In the genomic region with DNA sequence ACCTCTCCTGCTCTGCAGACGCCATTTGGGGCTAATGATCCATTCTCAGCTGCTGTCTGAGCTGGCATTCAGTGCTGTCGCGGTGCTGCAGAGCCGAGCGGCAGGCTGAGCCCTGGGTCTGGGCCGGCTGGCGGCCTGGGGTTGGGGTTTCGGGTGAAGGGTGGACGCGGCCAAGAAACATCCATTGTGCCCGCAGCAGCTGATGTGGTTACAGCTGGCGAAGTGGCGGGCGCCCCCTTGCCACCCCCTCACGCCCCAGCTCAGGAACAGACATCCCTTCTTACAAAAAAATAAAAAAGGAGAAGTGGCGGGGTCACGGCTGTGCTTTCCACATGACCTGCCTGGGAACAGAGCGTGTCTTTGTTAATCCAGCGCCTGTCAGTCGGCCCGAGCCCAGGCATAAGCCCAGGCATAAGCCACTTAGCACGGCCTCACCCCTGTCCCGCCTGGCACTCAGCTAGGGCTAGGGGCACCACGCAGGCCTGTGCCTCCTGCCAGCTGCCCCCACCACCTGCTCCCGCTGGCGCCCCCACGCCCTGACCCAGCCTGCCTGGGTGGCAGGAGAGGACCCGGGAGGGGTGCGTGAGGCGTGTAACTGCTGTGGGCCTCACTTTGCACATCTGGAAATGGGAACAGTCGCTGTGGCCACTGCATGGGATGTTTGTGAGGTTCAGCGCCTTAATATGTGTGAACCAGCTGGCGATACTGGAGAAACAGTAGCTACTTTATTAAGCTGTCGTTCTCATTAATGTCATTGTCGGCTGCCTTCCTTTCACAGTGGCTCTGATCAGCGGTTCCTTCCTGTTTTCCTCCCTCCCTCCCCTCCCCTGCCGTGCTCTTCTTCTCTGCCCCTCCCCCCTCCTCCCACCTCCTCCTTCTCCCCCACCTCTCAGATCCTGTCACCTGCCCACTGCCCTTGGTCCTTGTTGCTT, we compare ENCODE assay signal across 9 cellular contexts.
DNase-seq lines count a peak whose midpoint lies in the region; ATAC-seq, FAIRE-seq and TF ChIP-seq lines count a peak whose summit lies in the region.
"Had no signal": no experiment of that assay in that cellular context is flagged by ENCODE, and none has a peak within 500 bp of the region (broad histone marks: within the 10 kb centered on the region; RNA-seq: fewer than 3 reads in every experiment).

No MANE protein-coding gene starts in this region.

- ATAC-seq in HG02759 (IDR thresholded peaks at IDR 0.05; ENCODE audit: unreplicated experiment) (peak; percentile 42), pancreas (peak in 3 of 4 donors; percentile 31 to 66 (median 59)), GM19455 (IDR thresholded peaks at IDR 0.05; ENCODE audit: unreplicated experiment) (no peak), HG03469 (IDR thresholded peaks at IDR 0.05; ENCODE audit: unreplicated experiment) (no peak)

- DNase-seq in NOMO-1 treated with DMSO at 0.1 percent for 48 hours (lab: John Stamatoyannopoulos, UW; ENCODE audit: unreplicated experiment) (peak; percentile 83), pancreas (peak in 3 of 6 donors; percentile 50 to 81 (median 53)), ovary (no peak), HK-2 (ENCODE audit: unreplicated experiment) (no peak)

- intact Hi-C loops in dendritic cell treated with granulocyte-macrophage colony-stimulating factor and Interleukin-4, amounts not matched to agents 40 ng/mL and 50 ng/mL, for 4 days (cut with micrococcal nuclease), result loop anchor here (10.0 kb wide), 1 partner anchor 305 kb away; a partner anchor contains a TSS
- intact Hi-C loops in pancreas (cut with DNase I), result loop anchor here in 1 of 3 donors (10.0 kb wide), 1 partner anchor 105 kb away; no protein-coding TSS in a partner anchor
- intact Hi-C loops in ovary (cut with DNase I), result no loop called here

- H3K9me3 ChIP-seq in pancreas, result no peaks in the 10 kb centered on the region
- H3K9me3 ChIP-seq in ovary, result no peaks in the 10 kb centered on the region

- 75 to 77% methylated on average over 37 of the region's 37 CpGs for WGBS in pancreas, 2 donors
- 83 to 90% (median 87%) methylated on average over 37 of the region's 37 CpGs for WGBS in ovary, 3 donors

- H3K4me3 ChIP-seq in pancreas (no peak overlapping the region), ovary (no peak overlapping the region)

- no peak for TF ChIP-seq EP300 in ovary (IDR thresholded peaks at IDR 0.05)

- H3K27ac Mint-ChIP-seq in dendritic cell treated with granulocyte-macrophage colony-stimulating factor and Interleukin-4, amounts not matched to agents 40 ng/mL and 50 ng/mL, for 4 days, result peak overlapping the region; percentile 71

- H3K4me1 Mint-ChIP-seq in dendritic cell treated with granulocyte-macrophage colony-stimulating factor and Interleukin-4, amounts not matched to agents 40 ng/mL and 50 ng/mL, for 4 days (ENCODE audit: low read depth), result peaks cover 73% of the 10 kb centered on the region

- H3K36me3 ChIP-seq in pancreas (no peaks in the 10 kb centered on the region), ovary (no peaks in the 10 kb centered on the region)

- H3K9me3 Mint-ChIP-seq in dendritic cell treated with granulocyte-macrophage colony-stimulating factor and Interleukin-4, amounts not matched to agents 40 ng/mL and 50 ng/mL, for 4 days, result no peaks in the 10 kb centered on the region

- H3K27me3 ChIP-seq in pancreas (no peaks in the 10 kb centered on the region), ovary (no peaks in the 10 kb centered on the region)

- TF ChIP-seq CTCF in pancreas (IDR thresholded peaks at IDR 0.05) (no peak), ovary (IDR thresholded peaks at IDR 0.05) (no peak)

- H3K4me1 ChIP-seq in pancreas (peaks cover 0 to 8% (median 0%) of the 10 kb centered on the region in 3 donors), ovary (ENCODE audit: insufficient read depth) (peaks cover 21% of the 10 kb centered on the region)

- FAIRE-seq in pancreas (lab: Jason Lieb, UNC), result no peak

- H3K4me3 Mint-ChIP-seq in dendritic cell treated with granulocyte-macrophage colony-stimulating factor and Interleukin-4, amounts not matched to agents 40 ng/mL and 50 ng/mL, for 4 days, result peak overlapping the region; percentile 9

- peaks cover 43% of the 10 kb centered on the region for H3K27me3 Mint-ChIP-seq in dendritic cell treated with granulocyte-macrophage colony-stimulating factor and Interleukin-4, amounts not matched to agents 40 ng/mL and 50 ng/mL, for 4 days

- TF ChIP-seq POLR2A in ovary (IDR thresholded peaks at IDR 0.05), result no peak

- H3K36me3 Mint-ChIP-seq in dendritic cell treated with granulocyte-macrophage colony-stimulating factor and Interleukin-4, amounts not matched to agents 40 ng/mL and 50 ng/mL, for 4 days (ENCODE audit: low read depth), result no peaks in the 10 kb centered on the region

- peak overlapping the region in 3 of 4 donors; percentile 44 to 77 (median 60) for H3K27ac ChIP-seq in pancreas
- H3K27ac ChIP-seq in ovary, result no peak overlapping the region
- H3K27ac ChIP-seq: epithelial cell of prostate had no signal

Comparison
In these comparisons a context has a peak if more than half of its experiments do, and no peak if none do; other contexts are left out.
1. ATAC-seq: peak in HG02759 (single experiment) and pancreas (3 of 4); none in GM19455 (single experiment) and HG03469 (single experiment).
2. H3K27ac ChIP-seq: peak in pancreas (3 of 4); none in ovary (0 of 2).